8 cellular contexts compared by ENCODE assay signal in genomic region chr9:78029601-78030552, GRCh38. TPM values are rescaled to one million over a fixed set of nuclear protein-coding genes. Genes with fewer than 3 reads are reported as not detected.
A peak's percentile ranks its signal among the peaks of the same experiment; 100 is the strongest.
DNase-seq lines count a peak whose midpoint lies in the region; ATAC-seq and TF ChIP-seq lines count a peak whose summit lies in the region.

No MANE protein-coding gene starts in this region.

- H3K27ac ChIP-seq in IMR-90 (ENCODE audit: insufficient read depth, low read length) = peak overlapping the region; percentile 96

- TF ChIP-seq RAD21 in IMR-90 (IDR thresholded peaks at IDR 0.05; ENCODE audit: low read length) = no peak

- CTCF ChIA-PET in Caco-2 (lab: Charles Lee) (no interaction called here), IMR-90 (lab: Yijun Ruan, JAX) (interaction anchor here (0.9 kb wide), 1 partner anchor 188 kb away, joined by 4 read pairs; no protein-coding TSS in a partner anchor)
- CTCF ChIA-PET in activated CD8-positive, alpha-beta T cell treated with anti-CD3 and anti-CD28 coated beads for 36 hours (lab: Charles Lee) = interaction anchor here (1.1 to 1.3 kb wide), 3 partner anchors 53 to 92 kb away, joined by 3 to 6 read pairs (median 4); no protein-coding TSS in a partner anchor

- no peak overlapping the region for H2BK20ac ChIP-seq in IMR-90 (ENCODE audit: low read depth, low read length)

- H3K36me3 ChIP-seq in Caco-2 (ENCODE audit: control insufficient read depth, insufficient read depth, low read length) = no peaks in the 10 kb centered on the region
- H3K36me3 ChIP-seq in IMR-90 (ENCODE audit: control insufficient read depth, insufficient read depth, low read length) = no peaks in the 10 kb centered on the region

- no peak for DNase-seq in Caco-2
- DNase-seq in IMR-90 = peak; percentile 48
- DNase-seq in activated CD8-positive, alpha-beta T cell treated with anti-CD3 and anti-CD28 coated beads for 36 hours = peak; percentile 32
- DNase-seq in fibroblast of gingiva (ENCODE audit: low read depth) = peak; percentile 32
- no peak for DNase-seq in natural killer cell treated with Interleukin-12 subunit alpha and Interleukin-12 subunit beta and Interleukin-15 and Interleukin-18, amount 100 ng/mL, for 72 hours (ENCODE audit: low spot score)

- peak overlapping the region; percentile 86 for H3K9ac ChIP-seq in IMR-90 (ENCODE audit: low read depth, low read length)

- H3K36me3 Mint-ChIP-seq in Caco-2 (ENCODE audit: insufficient read depth, unreplicated experiment) = no peaks in the 10 kb centered on the region
- peaks cover 7% of the 10 kb centered on the region for H3K36me3 Mint-ChIP-seq in activated CD8-positive, alpha-beta T cell treated with anti-CD3 and anti-CD28 coated beads for 36 hours (ENCODE audit: low read depth)
- peaks cover 5% of the 10 kb centered on the region for H3K36me3 Mint-ChIP-seq in natural killer cell treated with Interleukin-12 subunit alpha and Interleukin-12 subunit beta and Interleukin-15 and Interleukin-18, amount 100 ng/mL, for 72 hours

- 0% methylated on average over 1 of the region's 15 CpGs; no CpG with 5 or more reads in 1 of the 2 experiments for WGBS in IMR-90 (ENCODE audit: extremely low coverage in 2 of 2, insufficient read length in 1 of 2), 2 experiments

- H3K9me3 ChIP-seq in Caco-2 (no peaks in the 10 kb centered on the region), IMR-90 (ENCODE audit: control insufficient read depth, insufficient read depth, low read length) (no peaks in the 10 kb centered on the region)

- peak overlapping the region; percentile 65 for H3K23ac ChIP-seq in IMR-90 (ENCODE audit: low read depth, low read length)

- peaks cover 32% of the 10 kb centered on the region; the same call in 1 of the 2 replicates for H4K20me1 ChIP-seq in IMR-90 (ENCODE audit: insufficient read depth, low read length)

- BruUV-seq in Caco-2 (replicated peaks; lab: Mats Ljungman, UMichigan) (TSS peak; percentile 22), IMR-90 (replicated peaks; lab: Mats Ljungman, UMichigan) (no TSS peak)

- H3K9me1 ChIP-seq in IMR-90 (ENCODE audit: insufficient read depth, low read length) = peaks cover 3% of the 10 kb centered on the region; the same call in 1 of the 2 replicates

- H3K14ac ChIP-seq in IMR-90 (replicated peaks; ENCODE audit: low read depth, low read length) = peak overlapping the region; percentile 43

- H3K27me3 Mint-ChIP-seq in Caco-2 (ENCODE audit: insufficient read depth, unreplicated experiment) = no peaks in the 10 kb centered on the region
- H3K27me3 Mint-ChIP-seq in activated CD8-positive, alpha-beta T cell treated with anti-CD3 and anti-CD28 coated beads for 36 hours = peaks cover 7% of the 10 kb centered on the region
- H3K27me3 Mint-ChIP-seq in natural killer cell treated with Interleukin-12 subunit alpha and Interleukin-12 subunit beta and Interleukin-15 and Interleukin-18, amount 100 ng/mL, for 72 hours = peaks cover 0 to 17% of the 10 kb centered on the region in 2 donors

- H3K4me1 Mint-ChIP-seq in Caco-2 (ENCODE audit: low read depth, unreplicated experiment) = no peaks in the 10 kb centered on the region
- peaks cover 27% of the 10 kb centered on the region for H3K4me1 Mint-ChIP-seq in activated CD8-positive, alpha-beta T cell treated with anti-CD3 and anti-CD28 coated beads for 36 hours (ENCODE audit: low read depth)
- H3K4me1 Mint-ChIP-seq in natural killer cell treated with Interleukin-12 subunit alpha and Interleukin-12 subunit beta and Interleukin-15 and Interleukin-18, amount 100 ng/mL, for 72 hours (ENCODE audit: low read depth in 2 of 2) = peaks cover 27 to 42% of the 10 kb centered on the region in 2 donors

- peak overlapping the region; percentile 69 for H4K91ac ChIP-seq in IMR-90 (ENCODE audit: insufficient read depth, low read depth, low read length)

- H2AFZ ChIP-seq in IMR-90 (replicated peaks; ENCODE audit: low read length, poor library complexity) = peak overlapping the region; percentile 92

- ATAC-seq in IMR-90 (ENCODE audit: low read depth) (no peak), GM19351 (IDR thresholded peaks at IDR 0.05; ENCODE audit: unreplicated experiment) (no peak), HG02642 (IDR thresholded peaks at IDR 0.05; ENCODE audit: poor library complexity, unreplicated experiment) (no peak), HG02759 (IDR thresholded peaks at IDR 0.05; ENCODE audit: unreplicated experiment) (no peak)
- ATAC-seq in activated CD8-positive, alpha-beta T cell treated with anti-CD3 and anti-CD28 coated beads for 36 hours = peak; percentile 37
- ATAC-seq in natural killer cell treated with Interleukin-12 subunit alpha and Interleukin-12 subunit beta and Interleukin-15 and Interleukin-18, amount 100 ng/mL, for 72 hours = peak in 1 of 2 donors; percentile 11

- peak overlapping the region; percentile 17 to 65; a peak in 3 of 4 replicates for H4K8ac ChIP-seq in IMR-90 (ENCODE audit: low read depth in 2 of 2, low read length in 2 of 2)

- no peaks in the 10 kb centered on the region for H3K4me1 ChIP-seq in Caco-2
- peaks cover 4% of the 10 kb centered on the region; the same call in 1 of the 2 replicates for H3K4me1 ChIP-seq in IMR-90 (ENCODE audit: control insufficient read depth, insufficient read depth, low read length)

- H2AK5ac ChIP-seq in IMR-90 (ENCODE audit: low read depth, low read length) = peak overlapping the region; percentile 32; the same call in 1 of the 2 replicates

- H3K56ac ChIP-seq in IMR-90 (ENCODE audit: extremely low read depth, insufficient read depth, low read length) = peak overlapping the region; percentile 72; the same call in 1 of the 2 replicates

- POLR2A ChIA-PET in Caco-2 (lab: Charles Lee) (no interaction called here), IMR-90 (lab: Charles Lee; ENCODE audit: unreplicated experiment) (no interaction called here)
- POLR2A ChIA-PET in activated CD8-positive, alpha-beta T cell treated with anti-CD3 and anti-CD28 coated beads for 36 hours (lab: Charles Lee) = interaction anchor here (1.1 kb wide), 1 partner anchor 37 kb away, joined by 3 read pairs; no protein-coding TSS in a partner anchor

- no peak for TF ChIP-seq POLR2A in IMR-90 (IDR thresholded peaks at IDR 0.05; ENCODE audit: low read depth, low read length)

- peak overlapping the region; percentile 26; the same call in 1 of the 3 replicates for H2BK15ac ChIP-seq in IMR-90 (ENCODE audit: low read depth, low read length)

- peak overlapping the region; percentile 27 for H4K5ac ChIP-seq in IMR-90 (ENCODE audit: low read depth, low read length)

- peak overlapping the region; percentile 88 for H3K18ac ChIP-seq in IMR-90 (ENCODE audit: low read depth, low read length)

- H3K4me3 Mint-ChIP-seq in Caco-2 (ENCODE audit: unreplicated experiment) = peak overlapping the region; percentile 87
- H3K4me3 Mint-ChIP-seq in activated CD8-positive, alpha-beta T cell treated with anti-CD3 and anti-CD28 coated beads for 36 hours = peak overlapping the region; percentile 94
- peak overlapping the region; percentile 84 for H3K4me3 Mint-ChIP-seq in natural killer cell treated with Interleukin-12 subunit alpha and Interleukin-12 subunit beta and Interleukin-15 and Interleukin-18, amount 100 ng/mL, for 72 hours

- H3K4ac ChIP-seq in IMR-90 (ENCODE audit: low read depth, low read length) = peak overlapping the region; percentile 46

- peak overlapping the region; percentile 76 for H2BK5ac ChIP-seq in IMR-90 (ENCODE audit: low read depth, low read length, poor library complexity, severe bottlenecking)

- H3K9me3 Mint-ChIP-seq in Caco-2 (ENCODE audit: unreplicated experiment) = no peaks in the 10 kb centered on the region
- H3K9me3 Mint-ChIP-seq in activated CD8-positive, alpha-beta T cell treated with anti-CD3 and anti-CD28 coated beads for 36 hours = no peaks in the 10 kb centered on the region
- H3K9me3 Mint-ChIP-seq in natural killer cell treated with Interleukin-12 subunit alpha and Interleukin-12 subunit beta and Interleukin-15 and Interleukin-18, amount 100 ng/mL, for 72 hours = no peaks in the 10 kb centered on the region

- H2BK120ac ChIP-seq in IMR-90 (ENCODE audit: low read depth, low read length) = peak overlapping the region; percentile 14

- H3K4me2 ChIP-seq in IMR-90 (ENCODE audit: low read depth, low read length) = peak overlapping the region; percentile 99

- dilution Hi-C loops in IMR-90 (cut with HindIII; ENCODE audit: low sequenced_read_pairs, unreplicated experiment) = no loop called here

- in situ Hi-C loops in IMR-90 (cut with MboI; ENCODE audit: low sequenced_read_pairs) = loop anchor here (10.0 kb wide), 2 partner anchors 595 to 855 kb away; partner anchors contain the start of gene VPS13A

- H2AK9ac ChIP-seq in IMR-90 (replicated peaks; ENCODE audit: low read depth, low read length, poor library complexity) = peak overlapping the region; percentile 95

- peak overlapping the region; percentile 60 for H3K4me3 ChIP-seq in Caco-2 (ENCODE audit: low read depth, low read length)
- H3K4me3 ChIP-seq in IMR-90 (ENCODE audit: insufficient read depth, low read depth, low read length) = peak overlapping the region; percentile 97

- H3K79me1 ChIP-seq in IMR-90 (ENCODE audit: low read depth in 1 of 2, low read length in 2 of 2) = peaks cover 0 to 40% of the 10 kb centered on the region in 2 experiments; a peak in 3 of 4 replicates

- H3K27me3 ChIP-seq in Caco-2 (replicated peaks; ENCODE audit: control insufficient read depth, insufficient read depth, low read length) = no peaks in the 10 kb centered on the region
- H3K27me3 ChIP-seq in IMR-90 (ENCODE audit: control insufficient read depth, insufficient read depth, low read length) = no peaks in the 10 kb centered on the region

- H3K27ac Mint-ChIP-seq in Caco-2 (ENCODE audit: unreplicated experiment) = peak overlapping the region; percentile 45
- H3K27ac Mint-ChIP-seq in activated CD8-positive, alpha-beta T cell treated with anti-CD3 and anti-CD28 coated beads for 36 hours = peak overlapping the region; percentile 88
- peak overlapping the region; percentile 51 to 92 for H3K27ac Mint-ChIP-seq in natural killer cell treated with Interleukin-12 subunit alpha and Interleukin-12 subunit beta and Interleukin-15 and Interleukin-18, amount 100 ng/mL, for 72 hours

- intact Hi-C loops in Caco-2 (cut with micrococcal nuclease; ENCODE audit: unreplicated experiment) (no loop called here), IMR-90 (cut with micrococcal nuclease) (loop anchor here (5.0 to 10.0 kb wide), 3 partner anchors 445 to 853 kb away; partner anchors contain the start of gene VPS13A)
- intact Hi-C loops in activated CD8-positive, alpha-beta T cell treated with anti-CD3 and anti-CD28 coated beads for 36 hours (cut with micrococcal nuclease) = loop anchor here (5.0 kb wide), 1 partner anchor 853 kb away; the partner anchor contains the start of gene VPS13A

- no peak for TF ChIP-seq CTCF in Caco-2 (IDR thresholded peaks at IDR 0.05; ENCODE audit: insufficient read depth in 1 of 2, low read depth in 1 of 2, low read length in 1 of 2, severe bottlenecking in 1 of 2, unreplicated experiment in 1 of 2)
- TF ChIP-seq CTCF in IMR-90 (conservative IDR thresholded peaks at IDR 0.05; ENCODE audit: low read depth, low read length) = no peak
- TF ChIP-seq CTCF in activated CD8-positive, alpha-beta T cell treated with anti-CD3 and anti-CD28 coated beads for 36 hours (IDR thresholded peaks at IDR 0.05) = no peak

RNA-seq across cellular contexts. Expression of gene GNAQ, which starts 1.7 kb away (rescaled TPM):
- total RNA-seq in Caco-2 (2022) (10.1 and 10.3 TPM in 2 replicates), IMR-90 (2012; rRNA removed) (50.7 and 63.6 TPM in 2 replicates)
- polyA plus RNA-seq in IMR-90 (2012; rRNA removed) = 19.9 and 23.1 TPM in 2 replicates
- polyA plus RNA-seq in IMR-90 (2012; cell fraction: cytosol; rRNA removed) = 2.8 and 3.8 TPM in 2 replicates
- 3.3 and 29.5 TPM in 2 replicates for polyA plus RNA-seq in IMR-90 (2012; cell fraction: nucleus; rRNA removed; ENCODE audit: low replicate concordance)
- total RNA-seq in activated CD8-positive, alpha-beta T cell treated with anti-CD3 and anti-CD28 coated beads for 36 hours = 10 to 100 TPM; 17.8 to 18.1 TPM
- total RNA-seq in natural killer cell treated with Interleukin-12 subunit alpha and Interleukin-12 subunit beta and Interleukin-15 and Interleukin-18, amount 100 ng/mL, for 72 hours = 10 to 100 TPM; 21.1 to 39.4 TPM

Comparison
In these comparisons a context has a peak if more than half of its experiments do, and no peak if none do; other contexts are left out.
1. DNase-seq: peak in IMR-90 (single experiment), activated CD8-positive, alpha-beta T cell treated with anti-CD3 and anti-CD28 coated beads for 36 hours (single experiment) and fibroblast of gingiva (single experiment); none in Caco-2 (0 of 2) and natural killer cell treated with Interleukin-12 subunit alpha and Interleukin-12 subunit beta and Interleukin-15 and Interleukin-18, amount 100 ng/mL, for 72 hours (single experiment).
2. Peak in every context shown above with its lines, with median percentiles within 50 percentile points of each other: H3K27ac Mint-ChIP-seq and H3K4me3 Mint-ChIP-seq.